Comparison of ENCODE assay signal across 8 cellular contexts in genomic region chr17:40068129-40068581, GRCh38. TPM values are rescaled to one million over a fixed set of nuclear protein-coding genes. Genes with fewer than 3 reads are reported as not detected.
DNase-seq lines count a peak whose midpoint lies in the region; ATAC-seq and TF ChIP-seq lines count a peak whose summit lies in the region.

No MANE protein-coding gene starts in this region.

- H3K27ac ChIP-seq in HEK293 (ENCODE audit: extremely low read depth, low read depth, low read length) (no peak overlapping the region), skeletal muscle tissue (ENCODE audit: low read depth, low read length) (peak overlapping the region; percentile 99)

- no peak for DNase-seq in activated CD8-positive, alpha-beta T cell treated with anti-CD3 and anti-CD28 coated beads, Interleukin-2, amount 10 ng/mL, durations not matched to agents 7 days and 5 days
- DNase-seq in omental fat pad (ENCODE audit: low spot score) = no peak
- no peak for DNase-seq in DMS153 treated with DMSO at 0.1 percent for 48 hours (lab: John Stamatoyannopoulos, UW; ENCODE audit: unreplicated experiment)

- CTCF ChIA-PET in HEK293 (lab: Yijun Ruan, JAX) = interaction anchor here (0.6 to 6.0 kb wide), 3 partner anchors 41 to 55 kb away, joined by 3 to 43 read pairs (median 7); no protein-coding TSS in a partner anchor
- CTCF ChIA-PET in activated CD8-positive, alpha-beta T cell treated with anti-CD3 and anti-CD28 coated beads, Interleukin-2, amount 10 ng/mL, durations not matched to agents 7 days and 5 days (lab: Charles Lee) = interaction anchor here (0.6 to 7.9 kb wide), 10 partner anchors 7 to 100 kb away, joined by 3 to 93 read pairs (median 9); partner anchors contain the start of gene MED24

- H3K27me3 Mint-ChIP-seq in activated CD8-positive, alpha-beta T cell treated with anti-CD3 and anti-CD28 coated beads, Interleukin-2, amount 10 ng/mL, durations not matched to agents 7 days and 5 days (ENCODE audit: low read depth) = peaks cover 9% of the 10 kb centered on the region

- H3K9me3 ChIP-seq in HEK293 (ENCODE audit: control insufficient read depth, insufficient read depth, low read depth, low read length) = no peaks in the 10 kb centered on the region
- H3K9me3 ChIP-seq in iPS-15b (ENCODE audit: control insufficient read depth, insufficient read depth, low read length) = no peaks in the 10 kb centered on the region
- H3K9me3 ChIP-seq in skeletal muscle tissue (ENCODE audit: control insufficient read depth in 3 of 3, low read length in 3 of 3) = no peaks in the 10 kb centered on the region

- H3K36me3 ChIP-seq in HEK293 (ENCODE audit: control insufficient read depth in 2 of 2, insufficient read depth in 1 of 2, low read length in 2 of 2) = no peaks in the 10 kb centered on the region
- no peaks in the 10 kb centered on the region for H3K36me3 ChIP-seq in iPS-15b (ENCODE audit: control insufficient read depth, insufficient read depth, low read length)
- H3K36me3 ChIP-seq in skeletal muscle tissue (ENCODE audit: control insufficient read depth in 3 of 3, insufficient read depth in 3 of 3, low read length in 3 of 3) = peaks cover 0 to 2% (median 0%) of the 10 kb centered on the region in 3 donors

- peak overlapping the region; percentile 8 for H3K9ac ChIP-seq in iPS-15b (ENCODE audit: low read depth, low read length)
- peak overlapping the region; percentile 58 to 92 (median 81) for H3K9ac ChIP-seq in skeletal muscle tissue (ENCODE audit: low read depth in 1 of 3, low read length in 3 of 3)

- TF ChIP-seq CTCF in HEK293 (tag by site-specific recombination; IDR thresholded peaks at IDR 0.05) (no peak), omental fat pad (IDR thresholded peaks at IDR 0.05) (no peak)

- peaks cover 55% of the 10 kb centered on the region for H3K4me1 Mint-ChIP-seq in activated CD8-positive, alpha-beta T cell treated with anti-CD3 and anti-CD28 coated beads, Interleukin-2, amount 10 ng/mL, durations not matched to agents 7 days and 5 days (ENCODE audit: low read depth)

- H3K27me3 ChIP-seq in iPS-15b (ENCODE audit: control insufficient read depth, insufficient read depth, low read length) (peaks cover 19% of the 10 kb centered on the region), skeletal muscle tissue (ENCODE audit: control insufficient read depth in 3 of 3, insufficient read depth in 3 of 3, low read length in 3 of 3) (no peaks in the 10 kb centered on the region)

- peak overlapping the region; percentile 77 for H3K4me3 Mint-ChIP-seq in activated CD8-positive, alpha-beta T cell treated with anti-CD3 and anti-CD28 coated beads, Interleukin-2, amount 10 ng/mL, durations not matched to agents 7 days and 5 days

- no peak overlapping the region for H3K4me3 ChIP-seq in HEK293 (ENCODE audit: low read depth, low read length)
- H3K4me3 ChIP-seq in iPS-15b (ENCODE audit: low read depth, low read length) = no peak overlapping the region
- H3K4me3 ChIP-seq in skeletal muscle tissue (ENCODE audit: low read length in 3 of 3) = peak overlapping the region; percentile 71 to 78 (median 77)

- POLR2A ChIA-PET in HEK293 (lab: Yijun Ruan, JAX) = interaction anchor here (0.6 kb wide), 1 partner anchor 192 kb away, joined by 5 read pairs; no protein-coding TSS in a partner anchor
- POLR2A ChIA-PET in activated CD8-positive, alpha-beta T cell treated with anti-CD3 and anti-CD28 coated beads, Interleukin-2, amount 10 ng/mL, durations not matched to agents 7 days and 5 days (lab: Charles Lee) = interaction anchor here (0.7 to 2.1 kb wide), 5 partner anchors 14 to 1614 kb away, joined by 3 to 11 read pairs (median 4); partner anchors contain the start of genes MED24 and NR1D1

- H3K4me1 ChIP-seq in HEK293 (ENCODE audit: control insufficient read depth, insufficient read depth, low read length) (peaks cover 54% of the 10 kb centered on the region), iPS-15b (ENCODE audit: control insufficient read depth, insufficient read depth, low read length) (peaks cover 39% of the 10 kb centered on the region), skeletal muscle tissue (ENCODE audit: control insufficient read depth in 3 of 3, insufficient read depth in 3 of 3, low read length in 3 of 3) (peaks cover 86 to 96% (median 92%) of the 10 kb centered on the region in 3 donors)

- H3K27ac Mint-ChIP-seq in activated CD8-positive, alpha-beta T cell treated with anti-CD3 and anti-CD28 coated beads, Interleukin-2, amount 10 ng/mL, durations not matched to agents 7 days and 5 days = peak overlapping the region; percentile 90

- H3K9me3 Mint-ChIP-seq in activated CD8-positive, alpha-beta T cell treated with anti-CD3 and anti-CD28 coated beads, Interleukin-2, amount 10 ng/mL, durations not matched to agents 7 days and 5 days (ENCODE audit: insufficient read depth) = no peaks in the 10 kb centered on the region

- ATAC-seq in activated CD8-positive, alpha-beta T cell treated with anti-CD3 and anti-CD28 coated beads, Interleukin-2, amount 10 ng/mL, durations not matched to agents 7 days and 5 days = no peak
- ATAC-seq in omental fat pad (ENCODE audit: low FRiP score) (no peak), HG03457 (IDR thresholded peaks at IDR 0.05; ENCODE audit: unreplicated experiment) (no peak), HG02870 (IDR thresholded peaks at IDR 0.05; ENCODE audit: unreplicated experiment) (no peak)

- H3K36me3 Mint-ChIP-seq in activated CD8-positive, alpha-beta T cell treated with anti-CD3 and anti-CD28 coated beads, Interleukin-2, amount 10 ng/mL, durations not matched to agents 7 days and 5 days (ENCODE audit: low read depth) = no peaks in the 10 kb centered on the region

TF ChIP-seq in HEK293, 187 proteins besides CTCF, POLR2A, EP300 and RAD21:
- no peak for TF ChIP-seq ZNF202 (tag by site-specific recombination; IDR thresholded peaks at IDR 0.05; ENCODE audit: borderline replicate concordance)
- TF ChIP-seq ZNF776 (tag by site-specific recombination; IDR thresholded peaks at IDR 0.05; ENCODE audit: borderline replicate concordance) = no peak
- peak; percentile 69 for TF ChIP-seq HIC1 (tag by site-specific recombination; IDR thresholded peaks at IDR 0.05)
- no peak for TF ChIP-seq ZNF704 (tag by site-specific recombination; IDR thresholded peaks at IDR 0.05)

RNA-seq across cellular contexts. Expression of gene THRA, which starts 5.4 kb away (rescaled TPM):
- 1 to 10 TPM; 8.7 to 9.7 TPM for total RNA-seq in activated CD8-positive, alpha-beta T cell treated with anti-CD3 and anti-CD28 coated beads, Interleukin-2, amount 10 ng/mL, durations not matched to agents 7 days and 5 days
- total RNA-seq in skeletal muscle tissue = 30.8 TPM
- 10 to 100 TPM; 35.7 to 87.2 (median 55.2) TPM for total RNA-seq in omental fat pad

RNA-seq across cellular contexts. Expression of gene MED24, which starts 13.9 kb away (rescaled TPM):
- total RNA-seq in activated CD8-positive, alpha-beta T cell treated with anti-CD3 and anti-CD28 coated beads, Interleukin-2, amount 10 ng/mL, durations not matched to agents 7 days and 5 days = 10 to 100 TPM; 93.4 to 96.7 TPM
- total RNA-seq in skeletal muscle tissue = 25.6 TPM
- total RNA-seq in omental fat pad = 10 to 100 TPM; 40.0 to 53.6 (median 49.2) TPM

RNA-seq across cellular contexts. Expression of gene NR1D1, which starts 32.2 kb away (rescaled TPM):
- total RNA-seq in activated CD8-positive, alpha-beta T cell treated with anti-CD3 and anti-CD28 coated beads, Interleukin-2, amount 10 ng/mL, durations not matched to agents 7 days and 5 days = 1 to 10 TPM; 4.1 to 4.9 TPM
- total RNA-seq in skeletal muscle tissue = 1.0 TPM
- total RNA-seq in omental fat pad = 1 to 10 TPM; 3.1 to 9.3 (median 7.0) TPM

RNA-seq across cellular contexts. Expression of gene CSF3, which starts 52.9 kb away (rescaled TPM):
- not detected for total RNA-seq in activated CD8-positive, alpha-beta T cell treated with anti-CD3 and anti-CD28 coated beads, Interleukin-2, amount 10 ng/mL, durations not matched to agents 7 days and 5 days
- 0.52 TPM for total RNA-seq in skeletal muscle tissue
- 10 to 100 TPM in 2 of 4 donors, not detected in 2; 51.8 to 75.2 TPM for total RNA-seq in omental fat pad

RNA-seq across cellular contexts. Expression of gene MSL1, which starts 53.6 kb away (rescaled TPM):
- 10 to 100 TPM; 80.5 to 83.2 TPM for total RNA-seq in activated CD8-positive, alpha-beta T cell treated with anti-CD3 and anti-CD28 coated beads, Interleukin-2, amount 10 ng/mL, durations not matched to agents 7 days and 5 days
- 53.8 TPM for total RNA-seq in skeletal muscle tissue
- total RNA-seq in omental fat pad = 100 to 1,000 TPM in 1 of 4 donors, 10 to 100 TPM in 3; 50.2 to 139 (median 61.9) TPM

Comparison
In these comparisons a context has a peak if more than half of its experiments do, and no peak if none do; other contexts are left out.
1. H3K4me3 ChIP-seq: peak in skeletal muscle tissue (3 of 3); none in HEK293 (single experiment) and iPS-15b (single experiment).